Comparison of ENCODE assay signal across 10 cellular contexts in the genomic region with DNA sequence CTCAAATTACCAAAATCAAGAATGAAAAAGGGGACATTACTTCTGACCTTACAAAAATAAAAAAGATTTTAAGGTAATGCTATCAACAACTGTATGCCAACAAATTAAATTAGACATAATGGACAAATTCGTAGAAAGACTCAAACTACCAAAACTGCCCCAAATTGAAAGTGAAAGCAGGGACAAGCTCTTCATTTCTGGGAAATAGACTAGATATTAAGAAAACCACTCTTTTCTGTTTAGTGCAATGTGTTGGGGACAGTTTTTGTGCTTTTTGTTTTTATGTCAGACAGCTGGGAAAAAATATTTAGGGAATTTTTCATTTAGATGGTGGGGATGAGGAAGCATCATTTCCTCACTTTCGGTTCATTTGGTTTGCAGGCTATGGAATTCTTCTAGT. TPM values are rescaled to one million over a fixed set of nuclear protein-coding genes. Genes with fewer than 3 reads are reported as not detected.
DNase-seq lines count a peak whose midpoint lies in the region; ATAC-seq and TF ChIP-seq lines count a peak whose summit lies in the region.
"Had no signal": no experiment of that assay in that cellular context is flagged by ENCODE, and none has a peak within 500 bp of the region (broad histone marks: within the 10 kb centered on the region; RNA-seq: fewer than 3 reads in every experiment).

No MANE protein-coding gene starts in this region.

- H3K9ac ChIP-seq in parathyroid adenoma = no peak overlapping the region

- H3K4me1 ChIP-seq in parathyroid adenoma = peaks cover 5% of the 10 kb centered on the region

- no peaks in the 10 kb centered on the region for H3K27me3 ChIP-seq in parathyroid adenoma (ENCODE audit: control insufficient read depth, insufficient read depth, low read length)

- H3K36me3 ChIP-seq in parathyroid adenoma (ENCODE audit: control insufficient read depth, insufficient read depth, low read length) = no peaks in the 10 kb centered on the region

- peak overlapping the region; percentile 61 for H2AFZ ChIP-seq in parathyroid adenoma

- H3K4me2 ChIP-seq in parathyroid adenoma (ENCODE audit: low read length) = no peak overlapping the region

- TF ChIP-seq CTCF in parathyroid adenoma (IDR thresholded peaks at IDR 0.05) = no peak

- peak; percentile 21 for DNase-seq in CD1c-positive myeloid dendritic cell (ENCODE audit: extremely low spot score)
- peak; percentile 15 for DNase-seq in NAMALWA (ENCODE audit: low spot score)
- peak; percentile 7 for DNase-seq in dermis blood vessel endothelial cell
- DNase-seq in stimulated activated CD4-positive, alpha-beta T cell treated with anti-CD3 and anti-CD28 coated beads, Interleukin-2, amount 100 ng/mL, for 24 hours = no peak
- DNase-seq: activated CD4-positive, CD25-positive, alpha-beta regulatory T cell treated with anti-CD3 and anti-CD28 coated beads, Interleukin-2, amount 50 U/mL, for 72 hours; mucosa of descending colon had no signal

- peak overlapping the region; percentile 19 for H3K4me3 ChIP-seq in parathyroid adenoma (ENCODE audit: low read depth, low read length)
- H3K4me3 ChIP-seq: mucosa of descending colon had no signal

- peak overlapping the region; percentile 48 for H3K27ac ChIP-seq in parathyroid adenoma

- ATAC-seq in HG03095 (IDR thresholded peaks at IDR 0.05; ENCODE audit: unreplicated experiment) (no peak), GM21360 (IDR thresholded peaks at IDR 0.05; ENCODE audit: unreplicated experiment) (no peak), GM18858 (IDR thresholded peaks at IDR 0.05; ENCODE audit: unreplicated experiment) (no peak)
- ATAC-seq: mucosa of descending colon had no signal

- H3K9me3 ChIP-seq in parathyroid adenoma (ENCODE audit: control insufficient read depth, low read length) = no peaks in the 10 kb centered on the region
- H3K9me3 ChIP-seq: mucosa of descending colon had no signal

- H3K79me2 ChIP-seq in parathyroid adenoma = no peaks in the 10 kb centered on the region

RNA-seq across cellular contexts. Expression of a gene that starts 4.9 kb away (rescaled TPM):
- 24.8 and 27.6 TPM in 2 replicates for total RNA-seq in dermis blood vessel endothelial cell

RNA-seq across cellular contexts. Expression of a gene that starts 47.3 kb away (rescaled TPM):
- total RNA-seq in dermis blood vessel endothelial cell = 33.4 and 33.6 TPM in 2 replicates

RNA-seq across cellular contexts. Expression of a gene that starts 56.0 kb away (rescaled TPM):
- total RNA-seq in dermis blood vessel endothelial cell = 65.9 and 97.0 TPM in 2 replicates

Comparison
In these comparisons a context has a peak if more than half of its experiments do, and no peak if none do; other contexts are left out.
1. DNase-seq: peak in CD1c-positive myeloid dendritic cell (single experiment), NAMALWA (single experiment) and dermis blood vessel endothelial cell (single experiment); none in stimulated activated CD4-positive, alpha-beta T cell treated with anti-CD3 and anti-CD28 coated beads, Interleukin-2, amount 100 ng/mL, for 24 hours (0 of 2).